Comparison of ENCODE assay signal across 11 cellular contexts in the genomic region with DNA sequence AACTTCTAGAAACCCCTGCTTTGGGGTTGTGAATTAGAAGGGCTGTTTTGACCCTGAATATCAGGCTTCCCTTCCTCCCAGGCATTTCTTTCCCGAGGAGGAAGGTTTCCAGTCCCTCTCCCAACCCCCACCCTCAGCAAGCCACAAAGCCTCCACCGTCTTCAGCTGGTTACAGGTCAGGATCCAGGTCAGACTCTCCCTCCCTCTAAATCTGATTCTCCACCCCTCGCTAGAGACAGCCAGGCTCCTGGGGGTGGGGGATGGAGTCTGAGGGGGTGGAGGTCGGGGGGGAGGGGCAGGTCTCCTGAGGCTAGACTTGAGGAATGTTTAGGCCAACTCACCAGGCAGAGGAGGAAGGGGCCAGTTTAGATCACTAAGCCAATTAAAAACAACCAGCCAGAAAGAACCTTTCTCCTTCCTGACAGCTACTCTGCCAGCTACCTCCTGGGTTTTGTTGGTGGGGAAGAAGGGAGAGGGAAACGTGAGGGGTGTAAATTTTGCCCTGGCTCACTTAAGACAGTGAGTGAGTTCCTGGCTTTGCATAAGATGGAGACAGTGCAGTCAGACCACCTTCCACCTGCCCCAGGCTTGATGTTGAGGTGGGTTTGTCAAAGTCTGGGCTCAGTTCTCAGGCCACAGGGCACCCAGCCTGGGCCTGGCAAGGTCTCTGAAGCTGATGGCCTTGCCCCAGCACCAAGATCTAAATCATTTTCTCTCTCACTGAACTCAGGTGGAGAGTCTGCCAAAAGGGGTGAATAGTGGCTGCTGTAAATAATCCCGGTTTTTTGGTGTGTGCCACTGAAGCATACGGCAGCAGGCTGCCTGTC. TPM values are rescaled to one million over a fixed set of nuclear protein-coding genes. Genes with fewer than 3 reads are reported as not detected.
A peak's percentile ranks its signal among the peaks of the same experiment; 100 is the strongest.
DNase-seq lines count a peak whose midpoint lies in the region; ATAC-seq and TF ChIP-seq lines count a peak whose summit lies in the region.
"Had no signal": no experiment of that assay in that cellular context is flagged by ENCODE, and none has a peak within 500 bp of the region (broad histone marks: within the 10 kb centered on the region; RNA-seq: fewer than 3 reads in every experiment).

No MANE protein-coding gene starts in this region.

- H3K27ac ChIP-seq in SK-N-MC = peak overlapping the region; percentile 99
- peak overlapping the region; percentile 84 for H3K27ac ChIP-seq in iPS-20b (ENCODE audit: low read length)
- H3K27ac ChIP-seq in smooth muscle cell (ENCODE audit: low read depth) = peak overlapping the region; percentile 69
- H3K27ac ChIP-seq in OCI-LY7 (ENCODE audit: low read depth, low read length, poor library complexity, severe bottlenecking) = no peak overlapping the region
- no peak overlapping the region for H3K27ac ChIP-seq in foreskin keratinocyte

- POLR2A ChIA-PET in OCI-LY7 (lab: Charles Lee) = no interaction called here

- H4K20me1 ChIP-seq in smooth muscle cell (ENCODE audit: low read depth) (no peaks in the 10 kb centered on the region), OCI-LY7 (ENCODE audit: insufficient read depth, low read length) (no peaks in the 10 kb centered on the region)

- no TSS peak for BruUV-seq in OCI-LY7 (replicated peaks; lab: Mats Ljungman, UMichigan)

- H3K4me2 ChIP-seq in smooth muscle cell (peak overlapping the region; percentile 60), OCI-LY7 (ENCODE audit: low read length) (no peak overlapping the region)

- H3K4me3 ChIP-seq in SK-N-MC (no peak overlapping the region), iPS-20b (ENCODE audit: low read length) (peak overlapping the region; percentile 47), smooth muscle cell (no peak overlapping the region), OCI-LY7 (ENCODE audit: low read depth, low read length, poor library complexity, severe bottlenecking) (no peak overlapping the region)
- H3K4me3 ChIP-seq: GM12878 had no signal

- H3K4me1 ChIP-seq in iPS-20b (ENCODE audit: insufficient read depth, low read length) (peaks cover 63% of the 10 kb centered on the region), smooth muscle cell (ENCODE audit: low read depth) (peaks cover 80% of the 10 kb centered on the region), OCI-LY7 (ENCODE audit: insufficient read depth, low read length, poor library complexity, severe bottlenecking) (peaks cover 37% of the 10 kb centered on the region), foreskin keratinocyte (peaks cover 14% of the 10 kb centered on the region)

- H3K27me3 ChIP-seq in iPS-20b (ENCODE audit: insufficient read depth, low read length) (no peaks in the 10 kb centered on the region), smooth muscle cell (ENCODE audit: low read depth) (no peaks in the 10 kb centered on the region), foreskin keratinocyte (no peaks in the 10 kb centered on the region)

- CTCF ChIA-PET in OCI-LY7 (lab: Charles Lee; ENCODE audit: unreplicated experiment) = no interaction called here

- ATAC-seq in HG03520 (IDR thresholded peaks at IDR 0.05; ENCODE audit: unreplicated experiment) = no peak
- ATAC-seq in foreskin keratinocyte = no peak
- ATAC-seq: GM12878 had no signal

- H3K9me2 ChIP-seq in OCI-LY7 (ENCODE audit: insufficient read depth, low read length) = no peaks in the 10 kb centered on the region

- H3K9me3 ChIP-seq in SK-N-MC (ENCODE audit: low read depth, low read length) (no peaks in the 10 kb centered on the region), iPS-20b (ENCODE audit: insufficient read depth, low read depth, low read length) (no peaks in the 10 kb centered on the region), smooth muscle cell (replicated peaks; ENCODE audit: low read depth) (no peaks in the 10 kb centered on the region), OCI-LY7 (ENCODE audit: low read length) (no peaks in the 10 kb centered on the region)

- H3K9ac ChIP-seq in SK-N-MC (ENCODE audit: insufficient read length) = peak overlapping the region; percentile 38
- H3K9ac ChIP-seq in iPS-20b (ENCODE audit: low read depth, low read length) = peak overlapping the region; percentile 66; the same call in 1 of the 2 replicates
- no peak overlapping the region for H3K9ac ChIP-seq in smooth muscle cell (ENCODE audit: low read depth)

- DNase-seq in HK-2 (ENCODE audit: unreplicated experiment) (peak; percentile 51), SK-N-MC (ENCODE audit: low read depth, low spot score) (no peak), smooth muscle cell (lab: John Stamatoyannopoulos, UW; ENCODE audit: unreplicated experiment) (no peak), OCI-LY7 (ENCODE audit: low spot score) (no peak), NCI-H1694 (lab: John Stamatoyannopoulos, UW) (no peak), foreskin keratinocyte (no peak)
- DNase-seq: erythroblast, NCI-H187 treated with DMSO at 0.1 percent for 48 hours had no signal

- H3K36me3 ChIP-seq in SK-N-MC (ENCODE audit: insufficient read depth, low read length) (peaks cover 14% of the 10 kb centered on the region; the same call in 1 of the 2 replicates), iPS-20b (ENCODE audit: insufficient read depth, low read depth, low read length) (peaks cover 16% of the 10 kb centered on the region; the same call in 1 of the 2 replicates), smooth muscle cell (ENCODE audit: low read depth) (no peaks in the 10 kb centered on the region), OCI-LY7 (ENCODE audit: insufficient read depth, low read length) (no peaks in the 10 kb centered on the region)

- TF ChIP-seq CTCF in smooth muscle cell (IDR thresholded peaks at IDR 0.05; ENCODE audit: borderline replicate concordance, insufficient read depth, poor library complexity, severe bottlenecking) = no peak
- TF ChIP-seq CTCF in OCI-LY7 (conservative IDR thresholded peaks at IDR 0.05; ENCODE audit: low read length) = no peak
- no peak for TF ChIP-seq CTCF in foreskin keratinocyte (conservative IDR thresholded peaks at IDR 0.05)

- intact Hi-C loops in OCI-LY7 (cut with micrococcal nuclease; ENCODE audit: unreplicated experiment) = no loop called here

- H2AFZ ChIP-seq in smooth muscle cell (ENCODE audit: low read depth) (no peak overlapping the region), OCI-LY7 (ENCODE audit: low read length) (no peak overlapping the region)

- H3K79me2 ChIP-seq in smooth muscle cell (ENCODE audit: low read depth) = no peaks in the 10 kb centered on the region
- no peaks in the 10 kb centered on the region for H3K79me2 ChIP-seq in OCI-LY7 (ENCODE audit: insufficient read depth, low read depth, low read length)

- WGBS in smooth muscle cell (ENCODE audit: low lambda C conversion rate) = 25% methylated on average over 7 of the region's 7 CpGs

- peaks cover 34% of the 10 kb centered on the region for H3F3A ChIP-seq in smooth muscle cell (ENCODE audit: low read depth)

RNA-seq across cellular contexts. Expression of a gene that starts 19.5 kb away (rescaled TPM):
- 9.1 and 11.2 TPM in 2 replicates for total RNA-seq in smooth muscle cell
- 3.6 and 7.5 TPM in 2 replicates for polyA plus RNA-seq in smooth muscle cell
- total RNA-seq in OCI-LY7 (2014; rRNA removed; shearing (Covaris generic)) = 4.8 and 5.3 TPM in 2 replicates
- 11.1 and 11.3 TPM in 2 replicates for total RNA-seq in OCI-LY7 (2022)
- total RNA-seq in foreskin keratinocyte = 0.07 and 0.34 TPM in 2 replicates
- 0.07 and 0.22 TPM in 2 replicates for polyA plus RNA-seq in foreskin keratinocyte

RNA-seq across cellular contexts. Expression of a gene that starts 50.2 kb away (rescaled TPM):
- total RNA-seq in smooth muscle cell = 307 and 356 TPM in 2 replicates
- polyA plus RNA-seq in smooth muscle cell = 713 and 726 TPM in 2 replicates
- total RNA-seq in OCI-LY7 (2014; rRNA removed; shearing (Covaris generic)) = 188 and 250 TPM in 2 replicates
- 130 TPM in 2 replicates for total RNA-seq in OCI-LY7 (2022)
- 136 and 141 TPM in 2 replicates for total RNA-seq in foreskin keratinocyte
- polyA plus RNA-seq in foreskin keratinocyte = 403 and 413 TPM in 2 replicates

Comparison
In these comparisons a context has a peak if more than half of its experiments do, and no peak if none do; other contexts are left out.
1. H3K27ac ChIP-seq: peak in SK-N-MC (single experiment), iPS-20b (single experiment) and smooth muscle cell (single experiment); none in OCI-LY7 (single experiment) and foreskin keratinocyte (single experiment).